Comparison of ENCODE assay signal across 26 cellular contexts in the genomic region with DNA sequence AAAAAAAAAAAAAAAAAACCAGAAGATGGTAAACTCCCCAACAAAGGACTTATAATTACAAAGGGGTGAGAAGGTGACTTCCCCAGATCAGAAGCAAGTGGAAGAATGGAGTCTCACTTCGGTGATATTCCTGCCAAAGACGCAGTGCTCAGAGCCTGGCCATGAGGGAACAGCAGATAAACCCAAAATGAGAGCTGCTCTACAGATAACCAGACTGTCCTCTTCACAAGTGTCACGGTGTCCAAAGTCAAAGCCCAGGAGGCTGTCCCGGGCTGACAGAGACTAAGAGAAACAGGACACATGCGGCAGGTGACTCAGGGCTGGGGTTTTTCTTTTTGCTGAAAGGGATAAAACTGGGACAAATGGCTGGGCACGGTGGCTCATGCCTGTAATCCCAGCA. TPM values are rescaled to one million over a fixed set of nuclear protein-coding genes. Genes with fewer than 3 reads are reported as not detected.
DNase-seq lines count a peak whose midpoint lies in the region; ATAC-seq, FAIRE-seq and TF ChIP-seq lines count a peak whose summit lies in the region.
"Had no signal": no experiment of that assay in that cellular context is flagged by ENCODE, and none has a peak within 500 bp of the region (broad histone marks: within the 10 kb centered on the region; RNA-seq: fewer than 3 reads in every experiment).

No MANE protein-coding gene starts in this region.

- no peak overlapping the region for H3K27ac ChIP-seq in K562 (ENCODE audit: extremely low read depth, low read depth, low read length)
- no peak overlapping the region for H3K27ac ChIP-seq in osteoblast (ENCODE audit: low read depth, low read length)
- H3K27ac ChIP-seq: BLaER1 had no signal

- no peaks in the 10 kb centered on the region for H4K20me1 ChIP-seq in K562 (replicated peaks; ENCODE audit: control insufficient read depth, insufficient read depth, low read length)
- H4K20me1 ChIP-seq in osteoblast (ENCODE audit: insufficient read depth, low read length) = no peaks in the 10 kb centered on the region
- H4K20me1 ChIP-seq: BLaER1 had no signal

- no peak for TF ChIP-seq RAD21 in K562 (CRISPR knock-in tag; conservative IDR thresholded peaks at IDR 0.05 in 1 of 2, IDR thresholded peaks at IDR 0.05 in 1 of 2)

- H3K9ac ChIP-seq in K562 (ENCODE audit: insufficient read depth in 1 of 2, low read depth in 2 of 2, low read length in 2 of 2) = no peak overlapping the region
- H3K9ac ChIP-seq: BLaER1 had no signal

- WGBS in K562 (ENCODE audit: insufficient coverage, low coverage, missing lambda C conversion rate) = 3% methylated on average over 3 of the region's 6 CpGs

- POLR2A ChIA-PET in K562 (lab: Yijun Ruan, JAX) = interaction anchor here (1.6 to 3.4 kb wide), 2 partner anchors 9 to 12 kb away, joined by 4 to 20 read pairs; a partner anchor contains a TSS

- no peak overlapping the region for H3K4me3 ChIP-seq in K562
- H3K4me3 ChIP-seq in osteoblast (ENCODE audit: insufficient read depth, low read length) = no peak overlapping the region
- H3K4me3 ChIP-seq: BLaER1, GM12878 had no signal

- BruUV-seq in K562 (replicated peaks; lab: Mats Ljungman, UMichigan) = no TSS peak

- H2AFZ ChIP-seq in K562 (ENCODE audit: low read depth, low read length) (no peak overlapping the region), osteoblast (ENCODE audit: low read length) (no peak overlapping the region)

- TF ChIP-seq CTCF in K562 (IDR thresholded peaks at IDR 0.05 in 2 of 3, conservative IDR thresholded peaks at IDR 0.05 in 1 of 3; ENCODE audit: insufficient read depth in 2 of 3, low read depth in 1 of 3, low read length in 3 of 3) (no peak), osteoblast (IDR thresholded peaks at IDR 0.05; ENCODE audit: extremely low read depth, low read depth, low read length) (no peak)

- no peak for TF ChIP-seq POLR2A in K562 (conservative IDR thresholded peaks at IDR 0.05)

- peaks cover 7 to 14% of the 10 kb centered on the region in 2 experiments; a peak in 4 of 5 replicates for H3K4me1 ChIP-seq in K562 (replicated peaks in 1 of 2; ENCODE audit: control insufficient read depth in 2 of 2, insufficient read depth in 2 of 2, low read length in 2 of 2)
- no peaks in the 10 kb centered on the region for H3K4me1 ChIP-seq in osteoblast (ENCODE audit: insufficient read depth, low read length)
- H3K4me1 ChIP-seq: BE2C, BLaER1 had no signal

- in situ Hi-C loops in K562 (cut with MboI) = no loop called here

- H3K36me3 ChIP-seq in K562 (ENCODE audit: control insufficient read depth, insufficient read depth, low read length) = no peaks in the 10 kb centered on the region
- H3K36me3 ChIP-seq in osteoblast (ENCODE audit: insufficient read depth, low read length) = no peaks in the 10 kb centered on the region
- H3K36me3 ChIP-seq: BE2C had no signal

- H3K79me2 ChIP-seq in K562 (ENCODE audit: control insufficient read depth, insufficient read depth, low read length) (no peaks in the 10 kb centered on the region), osteoblast (ENCODE audit: insufficient read depth, low read length) (no peaks in the 10 kb centered on the region)

- no peaks in the 10 kb centered on the region for H3K9me1 ChIP-seq in K562 (ENCODE audit: control insufficient read depth, insufficient read depth, low read length)

- CTCF ChIA-PET in K562 (lab: Yijun Ruan, JAX; ENCODE audit: low intra/inter-chr PET ratio) = no interaction called here

- H3K4me2 ChIP-seq in K562 (ENCODE audit: insufficient read depth, low read length) (no peak overlapping the region), osteoblast (ENCODE audit: insufficient read depth, low read length) (no peak overlapping the region)
- H3K4me2 ChIP-seq: BLaER1 had no signal

- DNase-seq in OCI-M1 (lab: John Stamatoyannopoulos, UW) = peak; percentile 25
- DNase-seq in K562 (ENCODE audit: extremely low read depth in 1 of 4, low spot score in 3 of 4) = peak in 2 of 4 experiments; percentile 52 to 66
- peak; percentile 25 for DNase-seq in osteoblast (ENCODE audit: insufficient read length, low spot score, missing footprints)
- no peak for DNase-seq in cerebellum (ENCODE audit: low spot score)
- no peak for DNase-seq in T-helper 2 cell
- DNase-seq: 8988T; ACHN; BE2C; C1 segment of cervical spinal cord; CD4-positive, alpha-beta memory T cell; CD4-positive, CD25-positive, alpha-beta regulatory T cell; CD8-positive, alpha-beta memory T cell; COR-L47; DMS 273 treated with DMSO at 0.1 percent for 48 hours; DMS153; DMS53; DMS79; DND-41; EL; GDM1 had no signal

- peak; percentile 6 for FAIRE-seq in K562 (lab: Jason Lieb, UNC)
- FAIRE-seq: A204.1, GM12878, GM12892, GM18507 had no signal

- intact Hi-C loops in K562 (cut with micrococcal nuclease) = loop anchor here (5.0 to 10.0 kb wide), 2 partner anchors 87 to 110 kb away; partner anchors contain the start of gene MBD4

- H3K27me3 ChIP-seq in K562 (ENCODE audit: control insufficient read depth in 2 of 2, insufficient read depth in 2 of 2, low read length in 2 of 2) = no peaks in the 10 kb centered on the region
- no peaks in the 10 kb centered on the region for H3K27me3 ChIP-seq in osteoblast (ENCODE audit: insufficient read depth, low read length)
- H3K27me3 ChIP-seq: BE2C, BLaER1 had no signal

- no peak for TF ChIP-seq EP300 in K562 (IDR thresholded peaks at IDR 0.05; ENCODE audit: low read length)

- H3K9me3 ChIP-seq in K562 (replicated peaks; ENCODE audit: control insufficient read depth, insufficient read depth, low read depth, low read length) (no peaks in the 10 kb centered on the region), osteoblast (ENCODE audit: low read depth, low read length) (no peaks in the 10 kb centered on the region)
- H3K9me3 ChIP-seq: BE2C, BLaER1 had no signal

- peak; percentile 62 for ATAC-seq in K562
- ATAC-seq in HG03159 (IDR thresholded peaks at IDR 0.05; ENCODE audit: unreplicated experiment) = no peak
- ATAC-seq: GM12878 had no signal

TF ChIP-seq in K562, 482 proteins besides CTCF, POLR2A, EP300 and RAD21 (continues in another document):
- TF ChIP-seq RB1 (IDR thresholded peaks at IDR 0.05; ENCODE audit: low read depth) (no peak), TEAD4 (IDR thresholded peaks at IDR 0.05; ENCODE audit: low read length) (peak; percentile 57; the same call in 1 of the 2 replicates), TEAD4 (CRISPR knock-in tag; IDR thresholded peaks at IDR 0.05; ENCODE audit: borderline replicate concordance) (no peak), ARID1B (IDR thresholded peaks at IDR 0.05) (peak; percentile 82), NFE2 (IDR thresholded peaks at IDR 0.05; ENCODE audit: low read depth) (no peak), MAFK (IDR thresholded peaks at IDR 0.05; ENCODE audit: low read length) (no peak), HDAC8 (tag; IDR thresholded peaks at IDR 0.05) (no peak), TCF3 (CRISPR knock-in tag; IDR thresholded peaks at IDR 0.05) (peak; percentile 82), CBFA2T3 (IDR thresholded peaks at IDR 0.05) (peak; percentile 87), SMARCE1 (IDR thresholded peaks at IDR 0.05) (0 out of 2 replicates have a peak, but pooled peaks have one; percentile 24), ZNF592 (IDR thresholded peaks at IDR 0.05) (no peak), GATA2 (CRISPR knock-in tag; IDR thresholded peaks at IDR 0.05) (peak; percentile 58; the same call in 1 of the 2 replicates)

RNA-seq across cellular contexts. Expression of gene HMCES, which starts 48.8 kb away (rescaled TPM):
- total RNA-seq in K562 (2011; cell fraction: chromatin; rRNA removed; ENCODE audit: low replicate concordance) = 5.1 and 8.1 TPM in 2 replicates
- 6.2 and 9.0 TPM in 2 replicates for total RNA-seq in K562 (2011; cell fraction: nucleolus; rRNA removed)
- total RNA-seq in K562 (2011; cell fraction: nucleoplasm; rRNA removed) = 5.4 and 7.0 TPM in 2 replicates
- total RNA-seq in K562 (2014; rRNA removed) = 23.5 and 36.1 TPM in 2 replicates
- total RNA-seq in K562 (2014; rRNA removed; fragmentation: Illumina TruSeq; extraction: Trizol) = 18.8 and 20.2 TPM in 2 replicates
- 18.1 and 20.6 TPM in 2 replicates for total RNA-seq in K562 (2015; rRNA removed; fragmentation: Illumina TruSeq; extraction: Trizol)
- 34.7 and 42.6 TPM in 2 replicates for total RNA-seq in K562 (2021)
- polyA plus RNA-seq in K562 (2011; rRNA removed) = 21.7 and 24.8 TPM in 2 replicates
- polyA plus RNA-seq in K562 (2011; cell fraction: cytosol; rRNA removed) = 15.4 and 17.0 TPM in 2 replicates
- 12.7 and 14.4 TPM in 2 replicates for polyA plus RNA-seq in K562 (2011; cell fraction: nucleus; rRNA removed)
- polyA plus RNA-seq in K562 (2012) = 34.9 and 43.6 TPM in 2 replicates
- polyA plus RNA-seq in K562 (2014; fragmentation: Illumina TruSeq; extraction: Trizol) = 45.3 and 46.9 TPM in 2 replicates
- polyA plus RNA-seq in K562 (2014; fragmentation: Nextera tagmentation; extraction: Ambion mirVana) = 10 to 100 TPM; 23.0 to 25.2 TPM
- 26.7 and 27.6 TPM in 2 replicates for polyA plus RNA-seq in K562 (2014; rRNA removed)
- 14.1 and 16.4 TPM in 2 replicates for polyA minus RNA-seq in K562 (2011; rRNA and poly(A)+ RNA removed)
- polyA minus RNA-seq in K562 (2011; cell fraction: cytosol; rRNA and poly(A)+ RNA removed) = 13.3 and 19.9 TPM in 2 replicates
- 4.2 and 6.3 TPM in 2 replicates for polyA minus RNA-seq in K562 (2011; cell fraction: nucleus; rRNA and poly(A)+ RNA removed)
- 10.5 and 11.8 TPM in 2 replicates for total RNA-seq in osteoblast
- 14.6 TPM for total RNA-seq in cerebellum

Comparison
In these comparisons a context has a peak if more than half of its experiments do, and no peak if none do; other contexts are left out.
1. DNase-seq: peak in OCI-M1 (single experiment) and osteoblast (single experiment); none in cerebellum (single experiment) and T-helper 2 cell (0 of 5).